In genomic region chr17:7834554-7834890, GRCh38 we compare ENCODE assay signal across 7 cellular contexts. TPM values are rescaled to one million over a fixed set of nuclear protein-coding genes. Genes with fewer than 3 reads are reported as not detected.
DNase-seq lines count a peak whose midpoint lies in the region; ATAC-seq and TF ChIP-seq lines count a peak whose summit lies in the region.

No MANE protein-coding gene starts in this region.

- no peak overlapping the region for H2AFZ ChIP-seq in H9 (ENCODE audit: low read length)
- H2AFZ ChIP-seq in mammary epithelial cell (ENCODE audit: low read depth, low read length) = peak overlapping the region; percentile 94

- no peaks in the 10 kb centered on the region for H3K79me2 ChIP-seq in H9 (ENCODE audit: insufficient read depth, low read length)
- peaks cover 3% of the 10 kb centered on the region for H3K79me2 ChIP-seq in mammary epithelial cell (ENCODE audit: insufficient read depth, low read length)

- H4K20me1 ChIP-seq in H9 (ENCODE audit: control insufficient read depth, insufficient read depth, insufficient read length) (no peaks in the 10 kb centered on the region), mammary epithelial cell (ENCODE audit: insufficient read depth, low read length) (no peaks in the 10 kb centered on the region)

- no peaks in the 10 kb centered on the region for H3K79me1 ChIP-seq in H9 (ENCODE audit: insufficient read depth, low read depth, low read length, poor library complexity, severe bottlenecking)

- H3K23me2 ChIP-seq in H9 (ENCODE audit: insufficient read length, low read depth, low read length, poor library complexity, severe bottlenecking) = peaks cover 31% of the 10 kb centered on the region

- H3K18ac ChIP-seq in H9 (ENCODE audit: insufficient read length, low read depth, low read length) = no peak overlapping the region

- ATAC-seq in left lobe of liver (peak; percentile 32), HG03095 (IDR thresholded peaks at IDR 0.05; ENCODE audit: unreplicated experiment) (no peak)
- peak; percentile 59 for ATAC-seq in stimulated activated memory B cell treated with anti-CD40 and anti-IgM and Interleukin-4, amounts not matched to agents 10 μg/mL and 1 μg/mL and 100 μg/mL, for 72 hours

- peaks cover 34 to 40% of the 10 kb centered on the region in 2 experiments for H3K4me1 Mint-ChIP-seq in H9
- H3K4me1 Mint-ChIP-seq in stimulated activated memory B cell treated with anti-CD40 and anti-IgM and Interleukin-4, amounts not matched to agents 10 μg/mL and 1 μg/mL and 100 μg/mL, for 72 hours = peaks cover 45% of the 10 kb centered on the region

- no peak for TF ChIP-seq CTCF in H9 (conservative IDR thresholded peaks at IDR 0.05)
- no peak for TF ChIP-seq CTCF in mammary epithelial cell (conservative IDR thresholded peaks at IDR 0.05 in 1 of 2, IDR thresholded peaks at IDR 0.05 in 1 of 2; ENCODE audit: extremely low read depth in 1 of 2, insufficient read depth in 1 of 2, low read depth in 1 of 2, low read length in 2 of 2)

- H3K4me1 ChIP-seq in H9 (ENCODE audit: insufficient read depth, low read length) (peaks cover 2% of the 10 kb centered on the region; the same call in 1 of the 2 replicates), mammary epithelial cell (ENCODE audit: insufficient read depth, low read length) (peaks cover 40% of the 10 kb centered on the region)

- H3K27ac ChIP-seq in H9 (ENCODE audit: insufficient read length, low read depth, low read length) (no peak overlapping the region), mammary epithelial cell (ENCODE audit: insufficient read depth, low read depth, low read length) (peak overlapping the region; percentile 97)

- H2BK12ac ChIP-seq in H9 (ENCODE audit: insufficient read length, low read depth, low read length) = no peak overlapping the region

- intact Hi-C loops in mammary epithelial cell (cut with micrococcal nuclease) = loop anchor here (1.0 to 2.0 kb wide), 5 partner anchors 17 to 222 kb away; partner anchors contain the start of genes CHD3 and TP53

- H3K4me3 ChIP-seq in mammary epithelial cell (replicated peaks in 1 of 3; ENCODE audit: insufficient read depth in 1 of 3, low read depth in 2 of 3, low read length in 3 of 3) = peak overlapping the region; percentile 69 to 94 (median 76)

- no peak overlapping the region for H4K91ac ChIP-seq in H9 (ENCODE audit: insufficient read length, low read depth, low read length)

- H3K23ac ChIP-seq in H9 (ENCODE audit: insufficient read length, low read depth, low read length) = no peak overlapping the region

- H3K36me3 Mint-ChIP-seq in H9 (ENCODE audit: insufficient read depth in 1 of 3, low read depth in 3 of 3) = no peaks in the 10 kb centered on the region
- H3K36me3 Mint-ChIP-seq in stimulated activated memory B cell treated with anti-CD40 and anti-IgM and Interleukin-4, amounts not matched to agents 10 μg/mL and 1 μg/mL and 100 μg/mL, for 72 hours = no peaks in the 10 kb centered on the region

- DNase-seq in H9 (peak; percentile 73), T-helper 1 cell (peak; percentile 35 to 69 (median 59)), mammary epithelial cell (peak; percentile 58), left lobe of liver (ENCODE audit: low spot score) (peak; percentile 85), DMS114 treated with DMSO at 0.1 percent for 48 hours (lab: John Stamatoyannopoulos, UW; ENCODE audit: unreplicated experiment) (no peak)

- H3K27ac Mint-ChIP-seq in H9 = peak overlapping the region in 2 of 3 experiments; percentile 97 to 99; a peak in 2 of 7 replicates
- peak overlapping the region; percentile 85 for H3K27ac Mint-ChIP-seq in stimulated activated memory B cell treated with anti-CD40 and anti-IgM and Interleukin-4, amounts not matched to agents 10 μg/mL and 1 μg/mL and 100 μg/mL, for 72 hours

- no peak overlapping the region for H2BK120ac ChIP-seq in H9 (ENCODE audit: low read depth, low read length, poor library complexity, severe bottlenecking)

- no peak overlapping the region for H3K4ac ChIP-seq in H9 (ENCODE audit: low read depth, low read length)

- H3K14ac ChIP-seq in H9 (ENCODE audit: insufficient read depth, low read length) = no peak overlapping the region

- CTCF ChIA-PET in mammary epithelial cell (lab: Charles Lee; ENCODE audit: low non-redundant PET) = interaction anchor here (0.7 to 0.9 kb wide), 3 partner anchors 10 to 97 kb away, joined by 3 to 5 read pairs (median 4); partner anchors contain the start of genes CNTROB and TRAPPC1

- dilution Hi-C loops in mammary epithelial cell (cut with HindIII; ENCODE audit: low sequenced_read_pairs) = no loop called here

- H4K5ac ChIP-seq in H9 (ENCODE audit: insufficient read length, low read depth, low read length) = no peak overlapping the region

- H2BK5ac ChIP-seq in H9 (ENCODE audit: insufficient read length, low read length) = no peak overlapping the region

- no peak overlapping the region for H2BK15ac ChIP-seq in H9 (ENCODE audit: low read depth, low read length)

- no peak overlapping the region for H2BK20ac ChIP-seq in H9 (ENCODE audit: low read depth, low read length, poor library complexity, severe bottlenecking)

- no TSS peak for BruUV-seq in mammary epithelial cell (replicated peaks; lab: Mats Ljungman, UMichigan)

- H3K4me2 ChIP-seq in H9 (ENCODE audit: insufficient read depth, insufficient read length, low read length) (peak overlapping the region; percentile 75), mammary epithelial cell (ENCODE audit: insufficient read depth, low read depth, low read length) (peak overlapping the region; percentile 97)

- H3K27me3 ChIP-seq in H9 (ENCODE audit: insufficient read depth, low read length) (peaks cover 18% of the 10 kb centered on the region; the same call in 1 of the 2 replicates), mammary epithelial cell (ENCODE audit: insufficient read depth, low read length) (no peaks in the 10 kb centered on the region)

- H3K9me3 Mint-ChIP-seq in H9 = no peaks in the 10 kb centered on the region
- no peaks in the 10 kb centered on the region for H3K9me3 Mint-ChIP-seq in stimulated activated memory B cell treated with anti-CD40 and anti-IgM and Interleukin-4, amounts not matched to agents 10 μg/mL and 1 μg/mL and 100 μg/mL, for 72 hours

- peak overlapping the region; percentile 81 to 90 for H3K4me3 Mint-ChIP-seq in H9
- peak overlapping the region; percentile 88 for H3K4me3 Mint-ChIP-seq in stimulated activated memory B cell treated with anti-CD40 and anti-IgM and Interleukin-4, amounts not matched to agents 10 μg/mL and 1 μg/mL and 100 μg/mL, for 72 hours

- WGBS in H9 (ENCODE audit: extremely low coverage, insufficient read length, low lambda C conversion rate) = no CpG with 5 or more reads among the region's 15 CpGs
- 0% methylated on average over 2 of the region's 15 CpGs for WGBS in mammary epithelial cell (ENCODE audit: low coverage, missing lambda C conversion rate)

- H3K56ac ChIP-seq in H9 (ENCODE audit: insufficient read length, low read depth, low read length) = no peak overlapping the region

- H3K27me3 Mint-ChIP-seq in H9 (ENCODE audit: low read depth) = peaks cover 49% of the 10 kb centered on the region
- peaks cover 27% of the 10 kb centered on the region for H3K27me3 Mint-ChIP-seq in stimulated activated memory B cell treated with anti-CD40 and anti-IgM and Interleukin-4, amounts not matched to agents 10 μg/mL and 1 μg/mL and 100 μg/mL, for 72 hours

- H2AK5ac ChIP-seq in H9 (ENCODE audit: insufficient read length, low read length) = no peak overlapping the region

- in situ Hi-C loops in mammary epithelial cell (cut with MboI; ENCODE audit: low sequenced_read_pairs in 2 of 2) = no loop called here

- H3T11ph ChIP-seq in H9 (ENCODE audit: low read length) = no peak overlapping the region

- H3K9ac ChIP-seq in H9 (ENCODE audit: extremely low read depth, insufficient read length, low read length) = no peak overlapping the region
- H3K9ac ChIP-seq in mammary epithelial cell (ENCODE audit: insufficient read depth, low read length) = peak overlapping the region; percentile 95

- H3K9me3 ChIP-seq in H9 (ENCODE audit: control insufficient read depth, low read depth, low read length) (no peaks in the 10 kb centered on the region), mammary epithelial cell (replicated peaks; ENCODE audit: insufficient read depth, low read length) (no peaks in the 10 kb centered on the region)

- no peaks in the 10 kb centered on the region for H3K36me3 ChIP-seq in mammary epithelial cell (ENCODE audit: insufficient read depth, low read length)

- no peak overlapping the region for H4K8ac ChIP-seq in H9 (replicated peaks; ENCODE audit: insufficient read length, low read depth, low read length)

RNA-seq across cellular contexts. Expression of gene KDM6B, which starts 0.5 kb away (rescaled TPM):
- total RNA-seq in H9 (2021) (26.7 and 28.9 TPM in 2 replicates), mammary epithelial cell (10 to 100 TPM in 1 of 2 donors, 1 to 10 TPM in 1; 8.2 to 26.5 TPM), left lobe of liver (18.1 TPM)
- 0.68 TPM for polyA plus RNA-seq in mammary epithelial cell
- polyA minus RNA-seq in mammary epithelial cell = 4.5 TPM

RNA-seq across cellular contexts. Expression of gene TMEM88, which starts 20.3 kb away (rescaled TPM):
- total RNA-seq in H9 (2021) (8.9 and 11.3 TPM in 2 replicates), mammary epithelial cell (1 to 10 TPM in 1 of 2 donors, under 1 TPM in 1; 0.17 to 2.3 TPM), left lobe of liver (1.3 TPM)
- 0.15 TPM for polyA plus RNA-seq in mammary epithelial cell
- polyA minus RNA-seq in mammary epithelial cell = not detected

RNA-seq across cellular contexts. Expression of gene NAA38, which starts 22.8 kb away (rescaled TPM):
- 40.0 and 50.2 TPM in 2 replicates for total RNA-seq in H9 (2021)
- total RNA-seq in mammary epithelial cell = 10 to 100 TPM; 28.2 to 81.5 TPM
- 99.4 TPM for polyA plus RNA-seq in mammary epithelial cell
- polyA minus RNA-seq in mammary epithelial cell = 11.0 TPM
- 33.5 TPM for total RNA-seq in left lobe of liver

RNA-seq across cellular contexts. Expression of gene CYB5D1, which starts 23.3 kb away (rescaled TPM):
- total RNA-seq in H9 (2021) (17.1 and 18.0 TPM in 2 replicates), mammary epithelial cell (10 to 100 TPM; 14.1 to 15.2 TPM), left lobe of liver (12.4 TPM)
- polyA plus RNA-seq in mammary epithelial cell = 8.2 TPM
- 25.7 TPM for polyA minus RNA-seq in mammary epithelial cell

RNA-seq across cellular contexts. Expression of gene CHD3, which starts 54.1 kb away (rescaled TPM):
- total RNA-seq in H9 (2021) = 33.2 and 35.7 TPM in 2 replicates
- total RNA-seq in mammary epithelial cell = 10 to 100 TPM; 28.8 to 87.5 TPM
- polyA plus RNA-seq in mammary epithelial cell = 22.0 TPM
- 76.1 TPM for polyA minus RNA-seq in mammary epithelial cell
- 5.7 TPM for total RNA-seq in left lobe of liver
